ENCODE assay signal across 12 cellular contexts in the genomic region with DNA sequence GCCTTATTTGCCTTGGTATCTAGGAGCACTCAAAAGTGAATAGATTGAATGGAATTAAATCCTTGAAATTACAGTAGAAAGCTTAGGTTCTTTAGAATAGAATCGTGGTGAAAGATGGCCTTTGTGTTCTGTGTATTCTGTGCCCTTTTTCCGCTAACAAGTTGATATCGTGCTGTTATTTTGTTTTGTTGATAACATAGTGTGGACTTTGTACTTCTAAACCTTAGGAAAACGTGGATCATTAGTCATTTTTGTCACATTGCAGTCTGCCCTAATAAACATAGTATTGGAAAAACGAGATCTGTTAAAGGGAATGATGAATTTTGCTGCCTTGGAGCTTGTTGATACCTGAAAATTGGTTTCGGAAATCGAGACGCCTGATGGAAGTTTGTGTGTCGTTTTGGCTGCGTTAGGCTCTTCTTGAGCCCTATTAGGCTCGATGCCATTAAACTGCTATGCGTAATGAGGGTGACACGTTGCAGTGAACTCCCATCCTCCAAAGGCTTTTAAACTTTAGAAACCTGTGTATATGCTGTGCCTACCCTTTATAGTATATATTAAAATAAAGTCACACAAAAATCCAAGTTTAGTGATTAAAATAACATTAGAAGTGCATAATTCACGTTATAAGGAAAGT.
"Had no signal": no experiment of that assay in that cellular context is flagged by ENCODE, and none has a peak within 500 bp of the region (broad histone marks: within the 10 kb centered on the region; RNA-seq: fewer than 3 reads in every experiment).

No MANE protein-coding gene starts in this region.

- H3K36me3 ChIP-seq: cardiac muscle cell had no signal

- FAIRE-seq: colon, endothelial cell of umbilical vein had no signal

- H3K27ac Mint-ChIP-seq: activated T-cell treated with anti-CD3 and anti-CD28 coated beads, Interleukin-2, amount 50 U/mL, for 72 hours had no signal

- H3K4me3 Mint-ChIP-seq: activated T-cell treated with anti-CD3 and anti-CD28 coated beads, Interleukin-2, amount 50 U/mL, for 72 hours; neural crest cell had no signal

- H3K9me3 Mint-ChIP-seq: activated T-cell treated with anti-CD3 and anti-CD28 coated beads, Interleukin-2, amount 50 U/mL, for 72 hours; neural crest cell had no signal

- H3K27ac ChIP-seq: cardiac muscle cell had no signal

- H3K27me3 ChIP-seq: cardiac muscle cell had no signal

- ATAC-seq: activated CD4-positive, CD25-positive, alpha-beta regulatory T cell treated with anti-CD3 and anti-CD28 coated beads, Interleukin-2, amount 50 U/mL, for 24 hours; activated T-cell treated with anti-CD3 and anti-CD28 coated beads, Interleukin-2, amount 50 U/mL, for 72 hours; left ventricle myocardium superior had no signal

- H3K4me3 ChIP-seq: cardiac muscle cell had no signal

- DNase-seq: activated CD4-positive, alpha-beta T cell treated with anti-CD3 and anti-CD28 coated beads, Interleukin-2, amount 50 U/mL, for 4 hours; activated gamma-delta T cell treated with Interleukin-2 at 50 U/mL for 16 hours; activated T-cell treated with anti-CD3 and anti-CD28 coated beads, Interleukin-2, amount 50 U/mL, for 72 hours; aorta; foreskin melanocyte; left ventricle myocardium superior; mesendoderm had no signal
